16 cellular contexts compared by ENCODE assay signal in genomic region chr17:10739341-10739905, GRCh38. TPM values are rescaled to one million over a fixed set of nuclear protein-coding genes. Genes with fewer than 3 reads are reported as not detected.
DNase-seq lines count a peak whose midpoint lies in the region; ATAC-seq and TF ChIP-seq lines count a peak whose summit lies in the region.
"Had no signal": no experiment of that assay in that cellular context is flagged by ENCODE, and none has a peak within 500 bp of the region (broad histone marks: within the 10 kb centered on the region; RNA-seq: fewer than 3 reads in every experiment).

No MANE protein-coding gene starts in this region.

- ATAC-seq in activated naive CD8-positive, alpha-beta T cell treated with anti-CD3 and anti-CD28 coated beads, Interleukin-2, amount 50 U/mL, for 24 hours = peak; percentile 10
- ATAC-seq in memory B cell (ENCODE audit: low read depth) (no peak), HG02571 (IDR thresholded peaks at IDR 0.05; ENCODE audit: unreplicated experiment) (no peak)
- ATAC-seq: HCT116, K562, Panc1 had no signal

- no peak overlapping the region for H3K4me3 Mint-ChIP-seq in activated naive CD8-positive, alpha-beta T cell treated with anti-CD3 and anti-CD28 coated beads, Interleukin-2, amount 50 U/mL, for 24 hours
- H3K4me3 Mint-ChIP-seq in activated naive CD8-positive, alpha-beta T cell treated with anti-CD3 and anti-CD28 coated beads for 36 hours = no peak overlapping the region
- H3K4me3 Mint-ChIP-seq in memory B cell (no peak overlapping the region), HFFc6 (no peak overlapping the region)

- no peak for DNase-seq in activated naive CD8-positive, alpha-beta T cell treated with anti-CD3 and anti-CD28 coated beads, Interleukin-2, amount 50 U/mL, for 24 hours
- no peak for DNase-seq in activated naive CD8-positive, alpha-beta T cell treated with anti-CD3 and anti-CD28 coated beads for 36 hours
- DNase-seq in memory B cell (ENCODE audit: low spot score in 2 of 2) (no peak), posterior vena cava (ENCODE audit: low spot score) (peak; percentile 36), NCI-H1105 treated with DMSO at 0.1 percent for 48 hours (lab: John Stamatoyannopoulos, UW) (no peak), HFFc6 (no peak), NCI-H526 treated with DMSO at 0.1 percent for 48 hours (lab: John Stamatoyannopoulos, UW) (no peak)
- DNase-seq: EL, NCI-H146, NCI-H446, NCI-H748 treated with DMSO at 0.1 percent for 48 hours, SIG-M5 had no signal

- intact Hi-C loops in posterior vena cava (cut with DNase I) = loop anchor here in 1 of 2 donors (2.0 kb wide), 1 partner anchor 105 kb away; no protein-coding TSS in a partner anchor

- H3K9me3 Mint-ChIP-seq in activated naive CD8-positive, alpha-beta T cell treated with anti-CD3 and anti-CD28 coated beads, Interleukin-2, amount 50 U/mL, for 24 hours = no peaks in the 10 kb centered on the region
- no peaks in the 10 kb centered on the region for H3K9me3 Mint-ChIP-seq in activated naive CD8-positive, alpha-beta T cell treated with anti-CD3 and anti-CD28 coated beads for 36 hours
- no peaks in the 10 kb centered on the region for H3K9me3 Mint-ChIP-seq in memory B cell
- H3K9me3 Mint-ChIP-seq in HFFc6 = no peaks in the 10 kb centered on the region

- H3K36me3 Mint-ChIP-seq in activated naive CD8-positive, alpha-beta T cell treated with anti-CD3 and anti-CD28 coated beads, Interleukin-2, amount 50 U/mL, for 24 hours (ENCODE audit: low read depth) = no peaks in the 10 kb centered on the region
- no peaks in the 10 kb centered on the region for H3K36me3 Mint-ChIP-seq in activated naive CD8-positive, alpha-beta T cell treated with anti-CD3 and anti-CD28 coated beads for 36 hours
- H3K36me3 Mint-ChIP-seq in memory B cell (no peaks in the 10 kb centered on the region), HFFc6 (ENCODE audit: low read depth) (no peaks in the 10 kb centered on the region)

- no peak for TF ChIP-seq CTCF in HFFc6 (IDR thresholded peaks at IDR 0.05)

- no peak overlapping the region for H3K27ac Mint-ChIP-seq in activated naive CD8-positive, alpha-beta T cell treated with anti-CD3 and anti-CD28 coated beads, Interleukin-2, amount 50 U/mL, for 24 hours
- H3K27ac Mint-ChIP-seq in activated naive CD8-positive, alpha-beta T cell treated with anti-CD3 and anti-CD28 coated beads for 36 hours = no peak overlapping the region
- H3K27ac Mint-ChIP-seq in memory B cell (peak overlapping the region; percentile 2), HFFc6 (no peak overlapping the region)

- peaks cover 10% of the 10 kb centered on the region for H3K4me1 Mint-ChIP-seq in activated naive CD8-positive, alpha-beta T cell treated with anti-CD3 and anti-CD28 coated beads, Interleukin-2, amount 50 U/mL, for 24 hours
- peaks cover 7% of the 10 kb centered on the region for H3K4me1 Mint-ChIP-seq in activated naive CD8-positive, alpha-beta T cell treated with anti-CD3 and anti-CD28 coated beads for 36 hours
- H3K4me1 Mint-ChIP-seq in memory B cell = peaks cover 7% of the 10 kb centered on the region
- H3K4me1 Mint-ChIP-seq in HFFc6 (ENCODE audit: low read depth) = peaks cover 5% of the 10 kb centered on the region; the same call in 1 of the 2 replicates

- no peaks in the 10 kb centered on the region for H3K27me3 Mint-ChIP-seq in activated naive CD8-positive, alpha-beta T cell treated with anti-CD3 and anti-CD28 coated beads, Interleukin-2, amount 50 U/mL, for 24 hours
- H3K27me3 Mint-ChIP-seq in activated naive CD8-positive, alpha-beta T cell treated with anti-CD3 and anti-CD28 coated beads for 36 hours = no peaks in the 10 kb centered on the region
- H3K27me3 Mint-ChIP-seq in memory B cell (peaks cover 21% of the 10 kb centered on the region), HFFc6 (ENCODE audit: insufficient read depth) (peaks cover 10% of the 10 kb centered on the region)

RNA-seq across cellular contexts. Expression of gene TMEM220, which starts 9.6 kb away (rescaled TPM):
- total RNA-seq in activated naive CD8-positive, alpha-beta T cell treated with anti-CD3 and anti-CD28 coated beads for 36 hours = 1 to 10 TPM; 1.6 to 2.5 TPM
- total RNA-seq in posterior vena cava = 10 to 100 TPM; 11.8 to 15.2 TPM
- 1 to 10 TPM; 4.0 to 5.1 (median 5.0) TPM for total RNA-seq in HFFc6 (2021; fragmentation: NEBNext Ultra II Directional; extraction: Animal tissue kit (Norgen Biotek cat#: 25700))
- total RNA-seq: K562 had no signal

RNA-seq across cellular contexts. Expression of gene ADPRM, which starts 42.0 kb away (rescaled TPM):
- total RNA-seq in activated naive CD8-positive, alpha-beta T cell treated with anti-CD3 and anti-CD28 coated beads for 36 hours = 10 to 100 TPM; 12.9 to 13.2 TPM
- total RNA-seq in posterior vena cava = 10 to 100 TPM in 1 of 2 donors, 1 to 10 TPM in 1; 8.5 to 12.0 TPM
- 10 to 100 TPM in 1 of 6 experiments, 1 to 10 TPM in 5; 5.9 to 10.9 (median 7.1) TPM for total RNA-seq in HFFc6 (2021; fragmentation: NEBNext Ultra II Directional; extraction: Animal tissue kit (Norgen Biotek cat#: 25700))

RNA-seq across cellular contexts. Expression of gene SCO1, which starts 42.1 kb away (rescaled TPM):
- total RNA-seq in activated naive CD8-positive, alpha-beta T cell treated with anti-CD3 and anti-CD28 coated beads for 36 hours = 10 to 100 TPM; 55.1 to 56.1 TPM
- 10 to 100 TPM; 21.7 to 25.8 TPM for total RNA-seq in posterior vena cava
- 10 to 100 TPM; 30.7 to 41.4 (median 33.5) TPM for total RNA-seq in HFFc6 (2021; fragmentation: NEBNext Ultra II Directional; extraction: Animal tissue kit (Norgen Biotek cat#: 25700))
